In the genomic region with DNA sequence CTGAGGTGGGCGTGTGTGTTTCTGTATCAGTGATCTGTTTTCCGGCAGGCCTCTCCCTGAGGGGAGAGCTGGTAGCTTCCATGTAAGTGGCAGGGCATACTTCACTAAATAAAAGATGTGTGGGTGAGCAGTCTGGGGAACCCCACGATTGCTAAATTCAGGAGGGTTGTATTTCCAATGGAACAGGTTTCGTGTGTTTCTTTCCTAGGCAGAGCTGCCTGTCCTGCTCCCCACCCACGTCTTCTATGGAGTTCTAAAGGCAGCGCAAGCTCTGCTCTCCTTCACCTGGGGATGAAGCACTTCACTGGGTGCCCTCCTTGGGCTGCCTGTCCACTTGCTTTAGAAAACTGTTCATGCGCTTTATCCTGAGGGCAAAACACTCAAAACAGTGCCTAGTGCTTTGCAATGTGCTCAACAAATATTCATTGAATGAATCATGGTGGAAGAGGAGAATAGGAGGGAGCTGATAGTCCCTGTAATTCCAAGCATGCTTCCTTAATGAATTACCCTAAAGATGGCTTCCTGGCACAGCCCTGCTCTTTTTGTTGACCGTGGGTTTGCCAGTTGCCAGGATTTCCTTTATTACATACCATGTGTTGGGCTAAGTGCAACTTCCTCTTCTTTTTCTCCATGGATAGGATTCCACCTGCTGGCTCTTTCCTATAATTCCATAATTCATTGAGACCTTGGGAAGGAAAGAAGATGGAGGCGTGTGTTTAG, we compare ENCODE assay signal across 8 cellular contexts. TPM values are rescaled to one million over a fixed set of nuclear protein-coding genes. Genes with fewer than 3 reads are reported as not detected.
DNase-seq lines count a peak whose midpoint lies in the region; ATAC-seq and TF ChIP-seq lines count a peak whose summit lies in the region.

No MANE protein-coding gene starts in this region.

- no peaks in the 10 kb centered on the region for H3K27me3 Mint-ChIP-seq in activated T-cell treated with anti-CD3 and anti-CD28 coated beads, Interleukin-2, amount 50 U/mL, for 72 hours (ENCODE audit: low read depth)
- H3K27me3 Mint-ChIP-seq in activated T-helper 1 cell treated with anti-CD3 and anti-CD28 coated beads, Interleukin-12 subunit alpha, Interleukin-12 subunit beta, Interleukin-2, Interleukin-4 antibody, amounts not matched to agents 30 ng/mL and 10 ng/mL and 1 ng/mL, durations not matched to agents 14 hours and 24 hours and 36 hours (ENCODE audit: insufficient read depth): no peaks in the 10 kb centered on the region

- H3K4me3 Mint-ChIP-seq in activated T-cell treated with anti-CD3 and anti-CD28 coated beads, Interleukin-2, amount 50 U/mL, for 72 hours: no peak overlapping the region
- H3K4me3 Mint-ChIP-seq in activated T-helper 1 cell treated with anti-CD3 and anti-CD28 coated beads, Interleukin-12 subunit alpha, Interleukin-12 subunit beta, Interleukin-2, Interleukin-4 antibody, amounts not matched to agents 30 ng/mL and 10 ng/mL and 1 ng/mL, durations not matched to agents 14 hours and 24 hours and 36 hours: no peak overlapping the region

- no peaks in the 10 kb centered on the region for H3K36me3 Mint-ChIP-seq in activated T-cell treated with anti-CD3 and anti-CD28 coated beads, Interleukin-2, amount 50 U/mL, for 72 hours (ENCODE audit: insufficient read depth in 2 of 2)
- no peaks in the 10 kb centered on the region for H3K36me3 Mint-ChIP-seq in activated T-helper 1 cell treated with anti-CD3 and anti-CD28 coated beads, Interleukin-12 subunit alpha, Interleukin-12 subunit beta, Interleukin-2, Interleukin-4 antibody, amounts not matched to agents 30 ng/mL and 10 ng/mL and 1 ng/mL, durations not matched to agents 14 hours and 24 hours and 36 hours (ENCODE audit: low read depth)

- no peak overlapping the region for H3K4me3 ChIP-seq in upper lobe of left lung

- peaks cover 0 to 2% of the 10 kb centered on the region in 2 donors for H3K9me3 Mint-ChIP-seq in activated T-cell treated with anti-CD3 and anti-CD28 coated beads, Interleukin-2, amount 50 U/mL, for 72 hours
- no peaks in the 10 kb centered on the region for H3K9me3 Mint-ChIP-seq in activated T-helper 1 cell treated with anti-CD3 and anti-CD28 coated beads, Interleukin-12 subunit alpha, Interleukin-12 subunit beta, Interleukin-2, Interleukin-4 antibody, amounts not matched to agents 30 ng/mL and 10 ng/mL and 1 ng/mL, durations not matched to agents 14 hours and 24 hours and 36 hours

- POLR2A ChIA-PET in RWPE1 (lab: Yijun Ruan, JAX; ENCODE audit: low non-redundant PET): interaction anchor here (0.6 kb wide), 1 partner anchor 444 kb away, joined by 3 read pairs; no protein-coding TSS in a partner anchor

- TF ChIP-seq CTCF in RWPE1 (conservative IDR thresholded peaks at IDR 0.05; ENCODE audit: low read depth) (no peak), upper lobe of left lung (IDR thresholded peaks at IDR 0.05) (no peak)

- WGBS in upper lobe of left lung, 2 donors: 68 to 74% methylated on average over 9 of the region's 9 CpGs

- H3K4me1 Mint-ChIP-seq in activated T-cell treated with anti-CD3 and anti-CD28 coated beads, Interleukin-2, amount 50 U/mL, for 72 hours (ENCODE audit: low read depth): peaks cover 8% of the 10 kb centered on the region
- H3K4me1 Mint-ChIP-seq in activated T-helper 1 cell treated with anti-CD3 and anti-CD28 coated beads, Interleukin-12 subunit alpha, Interleukin-12 subunit beta, Interleukin-2, Interleukin-4 antibody, amounts not matched to agents 30 ng/mL and 10 ng/mL and 1 ng/mL, durations not matched to agents 14 hours and 24 hours and 36 hours (ENCODE audit: low read depth): no peaks in the 10 kb centered on the region

- TF ChIP-seq EP300 in upper lobe of left lung (IDR thresholded peaks at IDR 0.05): no peak

- H3K27ac ChIP-seq in RWPE1: peak overlapping the region; percentile 60
- H3K27ac ChIP-seq in upper lobe of left lung: no peak overlapping the region

- TF ChIP-seq POLR2A in upper lobe of left lung (IDR thresholded peaks at IDR 0.05): no peak

- DNase-seq in activated T-cell treated with anti-CD3 and anti-CD28 coated beads, Interleukin-2, amount 50 U/mL, for 72 hours: no peak
- DNase-seq in activated T-cell treated with anti-CD3 and anti-CD28 coated beads for 4 hours: no peak
- DNase-seq in RWPE1 (ENCODE audit: low spot score): peak; percentile 85
- peak; percentile 72 for DNase-seq in foreskin melanocyte
- DNase-seq in upper lobe of left lung: no peak
- DNase-seq in NCI-H1436 treated with DMSO at 0.1 percent for 48 hours (lab: John Stamatoyannopoulos, UW): no peak
- no peak for DNase-seq in activated T-helper 1 cell treated with anti-CD3 and anti-CD28 coated beads, Interleukin-12 subunit alpha, Interleukin-12 subunit beta, Interleukin-2, Interleukin-4 antibody, amounts not matched to agents 30 ng/mL and 10 ng/mL and 1 ng/mL, durations not matched to agents 14 hours and 24 hours and 36 hours (ENCODE audit: low spot score)

- no peaks in the 10 kb centered on the region for H3K9me3 ChIP-seq in upper lobe of left lung

- H3K27me3 ChIP-seq in upper lobe of left lung: no peaks in the 10 kb centered on the region

- intact Hi-C loops in activated T-helper 1 cell treated with anti-CD3 and anti-CD28 coated beads, Interleukin-12 subunit alpha, Interleukin-12 subunit beta, Interleukin-2, Interleukin-4 antibody, amounts not matched to agents 30 ng/mL and 10 ng/mL and 1 ng/mL, durations not matched to agents 14 hours and 24 hours and 36 hours (cut with micrococcal nuclease): no loop called here

- peak overlapping the region; percentile 8 for H3K27ac Mint-ChIP-seq in activated T-cell treated with anti-CD3 and anti-CD28 coated beads, Interleukin-2, amount 50 U/mL, for 72 hours
- no peak overlapping the region for H3K27ac Mint-ChIP-seq in activated T-helper 1 cell treated with anti-CD3 and anti-CD28 coated beads, Interleukin-12 subunit alpha, Interleukin-12 subunit beta, Interleukin-2, Interleukin-4 antibody, amounts not matched to agents 30 ng/mL and 10 ng/mL and 1 ng/mL, durations not matched to agents 14 hours and 24 hours and 36 hours

- CTCF ChIA-PET in RWPE1 (lab: Yijun Ruan, JAX): interaction anchor here (0.6 to 0.8 kb wide), 2 partner anchors 137 to 475 kb away, joined by 3 read pairs; no protein-coding TSS in a partner anchor

- peak in 1 of 2 donors; percentile 39 for ATAC-seq in activated T-cell treated with anti-CD3 and anti-CD28 coated beads, Interleukin-2, amount 50 U/mL, for 72 hours (replicated peaks in 1 of 2)
- ATAC-seq in upper lobe of left lung (ENCODE audit: low FRiP score in 2 of 2): peak; percentile 44 to 76
- ATAC-seq in GM18511 (IDR thresholded peaks at IDR 0.05; ENCODE audit: unreplicated experiment): no peak

- no peaks in the 10 kb centered on the region for H3K36me3 ChIP-seq in upper lobe of left lung

- H3K4me1 ChIP-seq in upper lobe of left lung: peaks cover 0 to 8% (median 2%) of the 10 kb centered on the region in 4 donors

RNA-seq across cellular contexts. Expression of a gene that starts 50.6 kb away (rescaled TPM):
- total RNA-seq in activated T-cell treated with anti-CD3 and anti-CD28 coated beads, Interleukin-2, amount 50 U/mL, for 72 hours: 10 to 100 TPM; 45.4 to 51.0 TPM
- 10 to 100 TPM; 29.6 to 55.6 (median 45.6) TPM for total RNA-seq in upper lobe of left lung
- total RNA-seq in activated T-helper 1 cell treated with anti-CD3 and anti-CD28 coated beads, Interleukin-12 subunit alpha, Interleukin-12 subunit beta, Interleukin-2, Interleukin-4 antibody, amounts not matched to agents 30 ng/mL and 10 ng/mL and 1 ng/mL, durations not matched to agents 14 hours and 24 hours and 36 hours: 56.4 and 58.3 TPM in 2 replicates

Comparison
In these comparisons a context has a peak if more than half of its experiments do, and no peak if none do; other contexts are left out.
1. DNase-seq: peak in RWPE1 (single experiment) and foreskin melanocyte (single experiment); none in activated T-cell treated with anti-CD3 and anti-CD28 coated beads, Interleukin-2, amount 50 U/mL, for 72 hours (0 of 2), activated T-cell treated with anti-CD3 and anti-CD28 coated beads for 4 hours (single experiment), upper lobe of left lung (0 of 2), NCI-H1436 treated with DMSO at 0.1 percent for 48 hours (single experiment) and activated T-helper 1 cell treated with anti-CD3 and anti-CD28 coated beads, Interleukin-12 subunit alpha, Interleukin-12 subunit beta, Interleukin-2, Interleukin-4 antibody, amounts not matched to agents 30 ng/mL and 10 ng/mL and 1 ng/mL, durations not matched to agents 14 hours and 24 hours and 36 hours (single experiment).